ENCODE assay signal across 19 cellular contexts in the genomic region with DNA sequence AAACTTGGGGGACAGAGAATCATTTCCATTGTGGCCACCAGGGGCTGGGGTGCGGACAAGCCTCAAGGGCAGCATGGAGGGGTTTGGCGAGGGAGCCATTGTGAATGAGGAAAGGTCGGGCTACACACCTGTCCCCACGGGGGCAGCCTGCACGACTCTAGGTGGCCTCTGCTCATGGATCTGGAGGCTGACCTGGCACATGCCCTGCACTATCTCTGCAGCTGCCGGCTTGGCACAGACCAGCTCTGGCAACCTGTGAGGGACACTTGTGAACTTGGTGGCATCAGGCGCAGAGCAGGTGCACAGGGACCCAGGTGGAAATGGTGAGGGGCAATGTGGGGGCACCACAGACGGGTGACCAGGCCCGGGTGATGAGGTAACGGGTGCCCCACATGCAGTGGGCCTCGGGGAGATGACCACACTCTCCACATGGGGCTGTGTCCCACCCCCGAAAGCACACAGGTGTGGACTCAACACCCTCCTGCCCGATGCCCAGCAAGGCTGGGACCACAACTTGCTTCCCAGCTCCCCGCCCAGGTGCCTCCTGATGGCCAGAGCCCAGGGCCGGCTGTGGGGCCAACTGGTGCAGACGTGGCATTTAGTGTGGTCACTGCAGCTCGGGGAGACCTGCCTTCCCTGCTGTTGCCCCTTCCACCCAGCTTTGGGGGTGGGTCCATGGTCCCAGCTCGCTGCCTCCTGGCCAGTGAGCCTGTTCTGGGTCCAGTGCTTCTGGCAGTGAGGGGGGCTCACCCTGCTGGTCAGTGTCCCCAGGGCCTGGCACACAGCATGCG.
DNase-seq lines count a peak whose midpoint lies in the region; ATAC-seq and TF ChIP-seq lines count a peak whose summit lies in the region.
"Had no signal": no experiment of that assay in that cellular context is flagged by ENCODE, and none has a peak within 500 bp of the region (broad histone marks: within the 10 kb centered on the region; RNA-seq: fewer than 3 reads in every experiment).

No MANE protein-coding gene starts in this region.

- H3K27me3 Mint-ChIP-seq in type B pancreatic cell, result no peaks in the 10 kb centered on the region

- H3K36me3 ChIP-seq in right atrium auricular region, result no peaks in the 10 kb centered on the region
- no peaks in the 10 kb centered on the region for H3K36me3 ChIP-seq in transverse colon

- TF ChIP-seq CTCF in right atrium auricular region (IDR thresholded peaks at IDR 0.05), result peak in 1 of 2 donors; percentile 23
- TF ChIP-seq CTCF in type B pancreatic cell (conservative IDR thresholded peaks at IDR 0.05), result peak; percentile 34
- no peak for TF ChIP-seq CTCF in transverse colon (IDR thresholded peaks at IDR 0.05)

- in situ Hi-C loops in transverse colon (cut with MboI; ENCODE audit: low pct_ligation_motif_present in 1 of 4, low pct_unique_long_range_greater_than_20kb in 1 of 4, low sequenced_read_pairs in 3 of 4), result no loop called here

- H3K4me3 ChIP-seq in right atrium auricular region (no peak overlapping the region), transverse colon (no peak overlapping the region)
- H3K4me3 ChIP-seq: mucosa of descending colon, Peyer's patch, spleen had no signal

- peak; percentile 67 for DNase-seq in Right ventricle myocardium inferior (ENCODE audit: missing footprints)
- no peak for DNase-seq in right atrium auricular region (ENCODE audit: low spot score)
- DNase-seq in cerebellar cortex (ENCODE audit: low spot score), result peak; percentile 39
- peak; percentile 3 to 20 for DNase-seq in left colon
- peak; percentile 65 for DNase-seq in type B pancreatic cell (ENCODE audit: extremely low spot score, unreplicated experiment)
- no peak for DNase-seq in activated CD4-positive, alpha-beta T cell treated with anti-CD3 and anti-CD28 coated beads, Interleukin-2, amount 50 U/mL, for 48 hours
- DNase-seq in transverse colon, result no peak
- DNase-seq: activated gamma-delta T cell treated with Interleukin-2 at 50 U/mL for 16 hours; CD8-positive, alpha-beta memory T cell; HCEC 1CT; MV-4-11; NCI-H2029 treated with DMSO at 0.1 percent for 48 hours; NCI-H526 treated with DMSO at 0.1 percent for 48 hours; Peyer's patch; spleen; stimulated activated naive B cell treated with anti-CD40 and anti-IgM and Interleukin-4, amounts not matched to agents 10 μg/mL and 1 μg/mL and 100 μg/mL, for 72 hours had no signal

- no peak overlapping the region for H3K4me3 Mint-ChIP-seq in type B pancreatic cell
- H3K4me3 Mint-ChIP-seq: CD8-positive, alpha-beta memory T cell; IgD-negative memory B cell; stimulated activated naive B cell treated with anti-CD40 and anti-IgM and Interleukin-4, amounts not matched to agents 10 μg/mL and 1 μg/mL and 100 μg/mL, for 72 hours had no signal

- no peak overlapping the region for H3K27ac ChIP-seq in right atrium auricular region
- H3K27ac ChIP-seq in transverse colon, result no peak overlapping the region
- H3K27ac ChIP-seq: Peyer's patch, spleen had no signal

- no peak overlapping the region for H3K27ac Mint-ChIP-seq in type B pancreatic cell
- H3K27ac Mint-ChIP-seq: stimulated activated naive B cell treated with anti-CD40 and anti-IgM and Interleukin-4, amounts not matched to agents 10 μg/mL and 1 μg/mL and 100 μg/mL, for 72 hours had no signal

- 92 to 97% methylated on average over 5 to 12 of the region's 19 CpGs for WGBS in transverse colon (ENCODE audit: low coverage in 1 of 2), 2 donors

- H3K4me1 Mint-ChIP-seq in type B pancreatic cell (ENCODE audit: unreplicated experiment), result no peaks in the 10 kb centered on the region
- H3K4me1 Mint-ChIP-seq: IgD-negative memory B cell; stimulated activated naive B cell treated with anti-CD40 and anti-IgM and Interleukin-4, amounts not matched to agents 10 μg/mL and 1 μg/mL and 100 μg/mL, for 72 hours had no signal

- TF ChIP-seq EP300 in transverse colon (IDR thresholded peaks at IDR 0.05; ENCODE audit: low read depth), result no peak

- H3K4me1 ChIP-seq in right atrium auricular region (peaks cover 0 to 30% of the 10 kb centered on the region in 2 donors), transverse colon (peaks cover 0 to 7% (median 3%) of the 10 kb centered on the region in 4 donors)
- H3K4me1 ChIP-seq: Peyer's patch had no signal

- H3K27me3 ChIP-seq in right atrium auricular region (no peaks in the 10 kb centered on the region), transverse colon (no peaks in the 10 kb centered on the region)
- H3K27me3 ChIP-seq: Peyer's patch, spleen had no signal

- intact Hi-C loops in Right ventricle myocardium inferior (cut with DNase I), result loop anchor here (5.0 kb wide), 1 partner anchor 45 kb away; no protein-coding TSS in a partner anchor
- intact Hi-C loops in left colon (cut with DNase I, micrococcal nuclease), result no loop called here
- intact Hi-C loops in transverse colon (cut with DNase I; ENCODE audit: low total_unique reads), result no loop called here

- no peaks in the 10 kb centered on the region for H3K9me3 Mint-ChIP-seq in type B pancreatic cell

- TF ChIP-seq POLR2A in transverse colon (IDR thresholded peaks at IDR 0.05), result no peak

- H3K36me3 Mint-ChIP-seq in type B pancreatic cell, result peaks cover 7% of the 10 kb centered on the region

- H3K9me3 ChIP-seq in right atrium auricular region (no peaks in the 10 kb centered on the region), transverse colon (no peaks in the 10 kb centered on the region)
- H3K9me3 ChIP-seq: mucosa of descending colon, Peyer's patch, spleen had no signal

- ATAC-seq in Right ventricle myocardium inferior (peak; percentile 19), left colon (no peak), HG03342 (IDR thresholded peaks at IDR 0.05; ENCODE audit: unreplicated experiment) (no peak)
- ATAC-seq: mucosa of descending colon; stimulated activated naive B cell treated with anti-CD40 and anti-IgM and Interleukin-4, amounts not matched to agents 10 μg/mL and 1 μg/mL and 100 μg/mL, for 72 hours had no signal

Comparison
In these comparisons a context has a peak if more than half of its experiments do, and no peak if none do; other contexts are left out.
1. DNase-seq: peak in Right ventricle myocardium inferior (single experiment), cerebellar cortex (single experiment), left colon (2 of 2) and type B pancreatic cell (single experiment); none in right atrium auricular region (single experiment), activated CD4-positive, alpha-beta T cell treated with anti-CD3 and anti-CD28 coated beads, Interleukin-2, amount 50 U/mL, for 48 hours (0 of 2) and transverse colon (single experiment).